ENCODE assay signal across 1 cellular context in genomic region chr2:216081012-216081411, GRCh38.
TF ChIP-seq lines count a peak whose summit lies in the region.

No MANE protein-coding gene starts in this region.

TF ChIP-seq in endothelial cell of umbilical vein, 7 proteins besides CTCF, POLR2A, EP300 and RAD21:
- TF ChIP-seq GATA2 (IDR thresholded peaks at IDR 0.05; ENCODE audit: insufficient read depth, insufficient read length, low read depth, low read length) (no peak), MYC (IDR thresholded peaks at IDR 0.05; ENCODE audit: low read depth, low read length) (no peak), POLR2AphosphoS5 (IDR thresholded peaks at IDR 0.05; ENCODE audit: insufficient read depth, low read depth, low read length) (no peak), JUN (IDR thresholded peaks at IDR 0.05; ENCODE audit: borderline replicate concordance, insufficient read depth, insufficient read length, low read depth) (no peak), FOS (IDR thresholded peaks at IDR 0.05; ENCODE audit: borderline replicate concordance, insufficient read depth, low read length) (no peak), EZH2 (IDR thresholded peaks at IDR 0.05; ENCODE audit: borderline replicate concordance, low read depth, low read length, severe bottlenecking) (no peak)
- TF ChIP-seq, protein P1, sequence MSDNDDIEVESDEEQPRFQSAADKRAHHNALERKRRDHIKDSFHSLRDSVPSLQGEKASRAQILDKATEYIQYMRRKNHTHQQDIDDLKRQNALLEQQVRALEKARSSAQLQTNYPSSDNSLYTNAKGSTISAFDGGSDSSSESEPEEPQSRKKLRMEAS (IDR thresholded peaks at IDR 0.05; ENCODE audit: insufficient read depth, insufficient read length), result no peak
TF ChIP-seq in endothelial cell of umbilical vein: peak in this region for 0.
